In genomic region chr17:67379251-67379630, GRCh38 we compare ENCODE assay signal across 8 cellular contexts. TPM values are rescaled to one million over a fixed set of nuclear protein-coding genes. Genes with fewer than 3 reads are reported as not detected.
DNase-seq lines count a peak whose midpoint lies in the region; ATAC-seq and TF ChIP-seq lines count a peak whose summit lies in the region.

No MANE protein-coding gene starts in this region.

- peak overlapping the region; percentile 77 for H3K4me3 ChIP-seq in CD4-positive, CD25-positive, alpha-beta regulatory T cell (ENCODE audit: low read depth, low read length)
- H3K4me3 ChIP-seq in OCI-LY7 (ENCODE audit: low read depth, low read length, poor library complexity, severe bottlenecking) (peak overlapping the region; percentile 90), epithelial cell of esophagus (ENCODE audit: low read length) (peak overlapping the region; percentile 47), neutrophil (ENCODE audit: low read depth in 1 of 2, low read length in 1 of 2) (peak overlapping the region; percentile 91 to 92)

- no peaks in the 10 kb centered on the region for H3K79me2 ChIP-seq in OCI-LY7 (ENCODE audit: insufficient read depth, low read depth, low read length)

- H3K36me3 ChIP-seq in CD4-positive, CD25-positive, alpha-beta regulatory T cell (ENCODE audit: control insufficient read depth, insufficient read depth, low read length): no peaks in the 10 kb centered on the region
- H3K36me3 ChIP-seq in OCI-LY7 (ENCODE audit: insufficient read depth, low read length) (no peaks in the 10 kb centered on the region), neutrophil (no peaks in the 10 kb centered on the region)

- peak overlapping the region; percentile 94 for H3K4me2 ChIP-seq in OCI-LY7 (ENCODE audit: low read length)

- peak overlapping the region; percentile 94 to 96 (median 95) for H3K4me3 Mint-ChIP-seq in CD4-positive, CD25-positive, alpha-beta regulatory T cell

- no peaks in the 10 kb centered on the region for H3K9me3 Mint-ChIP-seq in CD4-positive, CD25-positive, alpha-beta regulatory T cell

- H3K9me2 ChIP-seq in OCI-LY7 (ENCODE audit: insufficient read depth, low read length): no peaks in the 10 kb centered on the region

- ATAC-seq in CD4-positive, CD25-positive, alpha-beta regulatory T cell (ENCODE audit: low read depth in 2 of 2): no peak
- no peak for ATAC-seq in GM19397 (IDR thresholded peaks at IDR 0.05; ENCODE audit: unreplicated experiment)
- ATAC-seq in GM19452 (IDR thresholded peaks at IDR 0.05; ENCODE audit: unreplicated experiment): no peak

- H4K20me1 ChIP-seq in OCI-LY7 (ENCODE audit: insufficient read depth, low read length): peaks cover 6% of the 10 kb centered on the region; the same call in 1 of the 2 replicates

- intact Hi-C loops in OCI-LY7 (cut with micrococcal nuclease; ENCODE audit: unreplicated experiment): loop anchor here (1.0 to 10.0 kb wide), 4 partner anchors 88 to 664 kb away; partner anchors contain the start of gene BPTF

- no peaks in the 10 kb centered on the region for H3K27me3 ChIP-seq in CD4-positive, CD25-positive, alpha-beta regulatory T cell (ENCODE audit: control insufficient read depth, insufficient read depth, low read length)
- H3K27me3 ChIP-seq in neutrophil: peaks cover 12% of the 10 kb centered on the region

- H3K27ac ChIP-seq in CD4-positive, CD25-positive, alpha-beta regulatory T cell (ENCODE audit: insufficient read depth, low read length, poor library complexity, severe bottlenecking): peak overlapping the region; percentile 74
- H3K27ac ChIP-seq in OCI-LY7 (ENCODE audit: low read depth, low read length, poor library complexity, severe bottlenecking) (no peak overlapping the region), neutrophil (peak overlapping the region; percentile 94)

- DNase-seq in CD4-positive, CD25-positive, alpha-beta regulatory T cell: no peak
- DNase-seq in OCI-LY7 (ENCODE audit: low spot score) (no peak), epithelial cell of esophagus (ENCODE audit: low read depth) (no peak), SHP77 treated with DMSO at 0.1 percent for 48 hours (lab: John Stamatoyannopoulos, UW) (no peak)
- no peak for DNase-seq in stimulated activated CD4-positive, alpha-beta T cell treated with anti-CD3 and anti-CD28 coated beads, Interleukin-1b, Interleukin-23, amount 100 ng/mL, for 48 hours

- BruUV-seq in OCI-LY7 (replicated peaks; lab: Mats Ljungman, UMichigan): no TSS peak

- TF ChIP-seq CTCF in OCI-LY7 (conservative IDR thresholded peaks at IDR 0.05; ENCODE audit: low read length) (no peak), epithelial cell of esophagus (IDR thresholded peaks at IDR 0.05; ENCODE audit: insufficient read depth, low read depth, low read length, missing control alignments) (no peak), neutrophil (IDR thresholded peaks at IDR 0.05) (no peak)

- POLR2A ChIA-PET in OCI-LY7 (lab: Charles Lee): interaction anchor here (0.6 to 1.7 kb wide), 4 partner anchors 10 to 308 kb away, joined by 3 to 5 read pairs (median 4); no protein-coding TSS in a partner anchor

- H3K4me1 ChIP-seq in CD4-positive, CD25-positive, alpha-beta regulatory T cell (ENCODE audit: control insufficient read depth, insufficient read depth, low read length, poor library complexity, severe bottlenecking): peaks cover 33% of the 10 kb centered on the region
- H3K4me1 ChIP-seq in OCI-LY7 (ENCODE audit: insufficient read depth, low read length, poor library complexity, severe bottlenecking): peaks cover 32% of the 10 kb centered on the region
- peaks cover 27 to 29% of the 10 kb centered on the region in 2 experiments for H3K4me1 ChIP-seq in neutrophil (ENCODE audit: control insufficient read depth in 1 of 2, insufficient read depth in 1 of 2, low read depth in 1 of 2, low read length in 1 of 2)

- peaks cover 5% of the 10 kb centered on the region for H3K27me3 Mint-ChIP-seq in CD4-positive, CD25-positive, alpha-beta regulatory T cell

- no peak overlapping the region for H2AFZ ChIP-seq in OCI-LY7 (ENCODE audit: low read length)

- peaks cover 0 to 61% (median 38%) of the 10 kb centered on the region in 4 donors for H3K4me1 Mint-ChIP-seq in CD4-positive, CD25-positive, alpha-beta regulatory T cell

- no peaks in the 10 kb centered on the region for H3K9me3 ChIP-seq in CD4-positive, CD25-positive, alpha-beta regulatory T cell (ENCODE audit: control insufficient read depth in 2 of 2, low read length in 2 of 2)
- H3K9me3 ChIP-seq in OCI-LY7 (ENCODE audit: low read length): no peaks in the 10 kb centered on the region
- H3K9me3 ChIP-seq in neutrophil: no peaks in the 10 kb centered on the region

- CTCF ChIA-PET in OCI-LY7 (lab: Charles Lee; ENCODE audit: unreplicated experiment): interaction anchor here (2.6 kb wide), 1 partner anchor 96 kb away, joined by 17 read pairs; no protein-coding TSS in a partner anchor

- H3K36me3 Mint-ChIP-seq in CD4-positive, CD25-positive, alpha-beta regulatory T cell: no peaks in the 10 kb centered on the region

- peak overlapping the region; percentile 87 to 94 (median 94) for H3K27ac Mint-ChIP-seq in CD4-positive, CD25-positive, alpha-beta regulatory T cell

RNA-seq across cellular contexts. Expression of gene PITPNC1, which starts 2.2 kb away (rescaled TPM):
- total RNA-seq in CD4-positive, CD25-positive, alpha-beta regulatory T cell: 47.9 TPM
- polyA plus RNA-seq in CD4-positive, CD25-positive, alpha-beta regulatory T cell: 10 to 100 TPM; 27.3 to 39.5 (median 39.0) TPM
- total RNA-seq in OCI-LY7 (2014; rRNA removed; shearing (Covaris generic)): 13.3 and 14.3 TPM in 2 replicates
- 20.1 and 21.1 TPM in 2 replicates for total RNA-seq in OCI-LY7 (2022)

RNA-seq across cellular contexts. Expression of gene PSMD12, which starts 12.9 kb away (rescaled TPM):
- total RNA-seq in CD4-positive, CD25-positive, alpha-beta regulatory T cell: 44.2 TPM
- polyA plus RNA-seq in CD4-positive, CD25-positive, alpha-beta regulatory T cell: 10 to 100 TPM; 31.7 to 42.7 (median 37.0) TPM
- 15.0 and 20.0 TPM in 2 replicates for total RNA-seq in OCI-LY7 (2014; rRNA removed; shearing (Covaris generic))
- total RNA-seq in OCI-LY7 (2022): 54.5 and 62.8 TPM in 2 replicates
